ENCODE assay signal across 8 cellular contexts in genomic region chr7:87876040-87876758, GRCh38. TPM values are rescaled to one million over a fixed set of nuclear protein-coding genes. Genes with fewer than 3 reads are reported as not detected.
DNase-seq lines count a peak whose midpoint lies in the region; ATAC-seq and TF ChIP-seq lines count a peak whose summit lies in the region.

A gene with protein sequence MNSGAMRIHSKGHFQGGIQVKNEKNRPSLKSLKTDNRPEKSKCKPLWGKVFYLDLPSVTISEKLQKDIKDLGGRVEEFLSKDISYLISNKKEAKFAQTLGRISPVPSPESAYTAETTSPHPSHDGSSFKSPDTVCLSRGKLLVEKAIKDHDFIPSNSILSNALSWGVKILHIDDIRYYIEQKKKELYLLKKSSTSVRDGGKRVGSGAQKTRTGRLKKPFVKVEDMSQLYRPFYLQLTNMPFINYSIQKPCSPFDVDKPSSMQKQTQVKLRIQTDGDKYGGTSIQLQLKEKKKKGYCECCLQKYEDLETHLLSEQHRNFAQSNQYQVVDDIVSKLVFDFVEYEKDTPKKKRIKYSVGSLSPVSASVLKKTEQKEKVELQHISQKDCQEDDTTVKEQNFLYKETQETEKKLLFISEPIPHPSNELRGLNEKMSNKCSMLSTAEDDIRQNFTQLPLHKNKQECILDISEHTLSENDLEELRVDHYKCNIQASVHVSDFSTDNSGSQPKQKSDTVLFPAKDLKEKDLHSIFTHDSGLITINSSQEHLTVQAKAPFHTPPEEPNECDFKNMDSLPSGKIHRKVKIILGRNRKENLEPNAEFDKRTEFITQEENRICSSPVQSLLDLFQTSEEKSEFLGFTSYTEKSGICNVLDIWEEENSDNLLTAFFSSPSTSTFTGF (plus strand): TSS chr7:87876493. CDS start chr7:87876733, 240 bp downstream.
A gene with protein sequence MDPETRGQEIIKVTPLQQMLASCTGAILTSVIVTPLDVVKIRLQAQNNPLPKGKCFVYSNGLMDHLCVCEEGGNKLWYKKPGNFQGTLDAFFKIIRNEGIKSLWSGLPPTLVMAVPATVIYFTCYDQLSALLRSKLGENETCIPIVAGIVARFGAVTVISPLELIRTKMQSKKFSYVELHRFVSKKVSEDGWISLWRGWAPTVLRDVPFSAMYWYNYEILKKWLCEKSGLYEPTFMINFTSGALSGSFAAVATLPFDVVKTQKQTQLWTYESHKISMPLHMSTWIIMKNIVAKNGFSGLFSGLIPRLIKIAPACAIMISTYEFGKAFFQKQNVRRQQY (minus strand): TSS chr7:87876360. CDS start chr7:87858727, 17,633 bp downstream.

- H3K9ac ChIP-seq in adipocyte (ENCODE audit: low read length) (peak within 1 kb of the TSS; percentile 92), trophoblast cell (ENCODE audit: low read length) (peak within 1 kb of the TSS; percentile 91)

- H3K36me3 ChIP-seq in adipocyte (ENCODE audit: control insufficient read depth, insufficient read depth, low read length, severe bottlenecking): no peaks in the 10 kb centered on the region
- peaks cover 0 to 4% of the 10 kb centered on the region in 2 experiments for H3K36me3 ChIP-seq in trophoblast cell (ENCODE audit: control insufficient read depth in 1 of 2, insufficient read depth in 2 of 2, low read length in 2 of 2)
- peaks cover 0 to 5% (median 0%) of the 10 kb centered on the region in 3 donors for H3K36me3 ChIP-seq in tibial nerve

- H4K8ac ChIP-seq in trophoblast cell (ENCODE audit: low read depth, low read length): peak within 1 kb of the TSS; percentile 93

- in situ Hi-C loops in GM13976 (cut with MboI; ENCODE audit: low sequenced_read_pairs, unreplicated experiment): no loop called here

- H3K27ac ChIP-seq in trophoblast cell (ENCODE audit: low read depth, low read length) (peak within 1 kb of the TSS; percentile 97), tibial nerve (peak within 1 kb of the TSS; percentile 85 to 97 (median 90))

- TF ChIP-seq CTCF in GM13976 (IDR thresholded peaks at IDR 0.05; ENCODE audit: borderline replicate concordance, control extremely low read depth, extremely low read depth, insufficient read depth, missing control alignments): no peak
- TF ChIP-seq CTCF in tibial nerve (IDR thresholded peaks at IDR 0.05): peak in 1 of 5 experiments; percentile 31

- peak within 1 kb of the TSS; percentile 76 for H4K91ac ChIP-seq in trophoblast cell (ENCODE audit: low read depth, low read length)

- H2BK120ac ChIP-seq in trophoblast cell (ENCODE audit: insufficient read depth, low read length, poor library complexity): peak within 1 kb of the TSS; percentile 94

- peak within 1 kb of the TSS; percentile 93 for H3K18ac ChIP-seq in trophoblast cell (ENCODE audit: low read length)

- no peak within 1 kb of the TSS for H3K23ac ChIP-seq in trophoblast cell (ENCODE audit: low read length)

- H3K4ac ChIP-seq in trophoblast cell (ENCODE audit: low read depth, low read length): peak within 1 kb of the TSS; percentile 70

- intact Hi-C loops in cardiac septum (cut with DNase I): loop anchor here (2.0 to 10.0 kb wide), 5 partner anchors 171 to 721 kb away; partner anchors contain the start of genes ABCB4, DMTF1 and RUNDC3B

- H3K9me3 ChIP-seq in adipocyte (ENCODE audit: control insufficient read depth, low read length) (no peaks in the 10 kb centered on the region), trophoblast cell (ENCODE audit: insufficient read depth, low read depth, low read length) (no peaks in the 10 kb centered on the region), tibial nerve (peaks cover 0 to 12% (median 3%) of the 10 kb centered on the region in 4 donors)

- peaks cover 12% of the 10 kb centered on the region for H3K79me1 ChIP-seq in trophoblast cell (ENCODE audit: low read length)

- ATAC-seq in HG02852 (IDR thresholded peaks at IDR 0.05; ENCODE audit: unreplicated experiment): peak; percentile 90

- H3K4me3 ChIP-seq in adipocyte (ENCODE audit: low read length) (peak within 1 kb of the TSS; percentile 95), trophoblast cell (ENCODE audit: low read depth, low read length) (peak within 1 kb of the TSS; percentile 82), tibial nerve (peak within 1 kb of the TSS; percentile 60 to 96 (median 86))

- peak within 1 kb of the TSS; percentile 99 for H2AFZ ChIP-seq in trophoblast cell (ENCODE audit: insufficient read depth, low read length, poor library complexity)

- DNase-seq in GM13976 (ENCODE audit: low spot score) (peak; percentile 95), NCI-H1436 treated with DMSO at 0.1 percent for 48 hours (lab: John Stamatoyannopoulos, UW) (peak; percentile 62), T follicular helper cell (ENCODE audit: low read depth) (peak; percentile 87), adipocyte (ENCODE audit: low read depth) (peak; percentile 96), cardiac septum (ENCODE audit: low spot score) (peak; percentile 98), trophoblast cell (peak; percentile 97), tibial nerve (ENCODE audit: low spot score in 2 of 2) (peak; percentile 84 to 86)

- no peak within 1 kb of the TSS for H2AK5ac ChIP-seq in trophoblast cell (ENCODE audit: low read length)

- peak within 1 kb of the TSS; percentile 88 for H4K12ac ChIP-seq in trophoblast cell (ENCODE audit: low read depth, low read length)

- H3K79me2 ChIP-seq in trophoblast cell (ENCODE audit: control insufficient read depth, insufficient read depth, low read length, poor library complexity): peaks cover 10% of the 10 kb centered on the region

- no CpG with 5 or more reads among the region's 80 CpGs for whole genome bisulfite sequencing in trophoblast cell (ENCODE audit: extremely low coverage, insufficient coverage, insufficient read length)
- WGBS in tibial nerve, 2 donors: 0 to 1% methylated on average over 35 to 47 of the region's 80 CpGs

- peak within 1 kb of the TSS; percentile 88 for H3K14ac ChIP-seq in trophoblast cell (ENCODE audit: low read length)

- peak within 1 kb of the TSS; percentile 96 for H2BK5ac ChIP-seq in trophoblast cell (ENCODE audit: low read depth, low read length, poor library complexity)

- H2BK12ac ChIP-seq in trophoblast cell (ENCODE audit: low read length): peak within 1 kb of the TSS; percentile 85

- H3K27me3 ChIP-seq in adipocyte (replicated peaks; ENCODE audit: control insufficient read depth, insufficient read depth, low read length) (no peaks in the 10 kb centered on the region), trophoblast cell (ENCODE audit: insufficient read depth, low read length) (no peaks in the 10 kb centered on the region), tibial nerve (no peaks in the 10 kb centered on the region)

- H3K4me2 ChIP-seq in trophoblast cell (ENCODE audit: low read length): peak within 1 kb of the TSS; percentile 70

- TF ChIP-seq POLR2A in tibial nerve (IDR thresholded peaks at IDR 0.05): peak; percentile 55 to 74

- peak in 1 of 2 donors; percentile 85 for TF ChIP-seq EP300 in tibial nerve (IDR thresholded peaks at IDR 0.05)

- H3K4me1 ChIP-seq in adipocyte (ENCODE audit: control insufficient read depth, insufficient read depth, low read length) (peaks cover 18% of the 10 kb centered on the region), trophoblast cell (ENCODE audit: control insufficient read depth in 1 of 2, insufficient read depth in 2 of 2, low read length in 2 of 2) (no peaks in the 10 kb centered on the region), tibial nerve (peaks cover 0 to 31% (median 7%) of the 10 kb centered on the region in 4 donors)

RNA-seq across cellular contexts. Expression of the first gene that starts in this region (rescaled TPM):
- 2.5 TPM for total RNA-seq in cardiac septum
- 16.5 and 19.3 TPM in 2 replicates for polyA plus RNA-seq in trophoblast cell (2013)
- 10 to 100 TPM; 10.3 to 23.6 (median 20.1) TPM for total RNA-seq in tibial nerve

RNA-seq across cellular contexts. Expression of the second gene that starts in this region (rescaled TPM):
- total RNA-seq in cardiac septum: 20.0 TPM
- 9.3 and 10.6 TPM in 2 replicates for polyA plus RNA-seq in trophoblast cell (2013)
- total RNA-seq in tibial nerve: 10 to 100 TPM; 11.8 to 32.1 (median 23.8) TPM

Comparison
In these comparisons a context has a peak if more than half of its experiments do, and no peak if none do; other contexts are left out.
1. Peak in every context shown above with its lines: DNase-seq, ATAC-seq, H3K4me3 ChIP-seq and H3K27ac ChIP-seq.